29 cellular contexts compared by ENCODE assay signal in the genomic region with DNA sequence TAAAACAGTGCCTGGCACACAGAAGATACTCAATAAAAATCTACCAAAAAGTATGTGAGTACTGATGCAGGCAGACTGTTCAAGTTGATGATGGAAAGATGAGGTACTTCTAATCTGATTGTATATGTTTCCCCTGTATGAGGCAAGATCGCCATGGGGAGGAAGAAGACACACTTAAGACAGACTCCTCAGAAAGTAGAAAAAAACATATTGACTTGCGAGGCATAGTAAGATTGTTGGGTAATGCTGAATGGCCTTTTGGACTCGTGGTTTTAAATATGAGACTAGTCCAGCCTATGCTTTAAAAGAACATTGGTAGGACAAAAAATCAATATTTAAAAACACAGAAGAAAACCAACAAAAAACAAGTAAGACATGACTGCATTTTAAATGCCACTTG.
A peak's percentile ranks its signal among the peaks of the same experiment; 100 is the strongest.
DNase-seq lines count a peak whose midpoint lies in the region; ATAC-seq and TF ChIP-seq lines count a peak whose summit lies in the region.
"Had no signal": no experiment of that assay in that cellular context is flagged by ENCODE, and none has a peak within 500 bp of the region (broad histone marks: within the 10 kb centered on the region; RNA-seq: fewer than 3 reads in every experiment).

No MANE protein-coding gene starts in this region.

- peak overlapping the region; percentile 49 for H3K27ac ChIP-seq in SJSA1
- H3K27ac ChIP-seq in mesenchymal stem cell (ENCODE audit: low read length, poor library complexity, severe bottlenecking), result peak overlapping the region; percentile 3
- H3K27ac ChIP-seq: adrenal gland, breast epithelium had no signal

- no peak for ATAC-seq in GM21529 (IDR thresholded peaks at IDR 0.05; ENCODE audit: unreplicated experiment)
- no peak for ATAC-seq in HG03469 (IDR thresholded peaks at IDR 0.05; ENCODE audit: unreplicated experiment)
- ATAC-seq: naive thymus-derived CD8-positive, alpha-beta T cell; stimulated activated naive B cell treated with anti-CD40 and anti-IgM and Interleukin-4, amounts not matched to agents 10 μg/mL and 1 μg/mL and 100 μg/mL, for 72 hours had no signal

- no peak overlapping the region for H4K8ac ChIP-seq in mesenchymal stem cell (ENCODE audit: low read length)

- H2BK120ac ChIP-seq in mesenchymal stem cell (ENCODE audit: low read depth, low read length), result no peak overlapping the region

- no peak overlapping the region for H3K9ac ChIP-seq in mesenchymal stem cell (ENCODE audit: low read length)
- H3K9ac ChIP-seq: SK-N-SH had no signal

- H3K23ac ChIP-seq in mesenchymal stem cell (ENCODE audit: low read length in 2 of 2), result no peak overlapping the region

- H2AFZ ChIP-seq in mesenchymal stem cell (ENCODE audit: low read depth, low read length), result no peak overlapping the region

- peaks cover 27% of the 10 kb centered on the region for H3K4me1 ChIP-seq in SJSA1 (replicated peaks)
- peaks cover 5% of the 10 kb centered on the region for H3K4me1 ChIP-seq in mesenchymal stem cell (ENCODE audit: control insufficient read depth, insufficient read depth, low read depth, low read length)
- H3K4me1 ChIP-seq: adrenal gland, breast epithelium had no signal

- no peak overlapping the region for H3K14ac ChIP-seq in mesenchymal stem cell (ENCODE audit: low read length in 2 of 2)

- H2AK5ac ChIP-seq in mesenchymal stem cell (ENCODE audit: low read length, severe bottlenecking), result no peak overlapping the region

- peak overlapping the region in 1 of 2 experiments; percentile 48 for H3K18ac ChIP-seq in mesenchymal stem cell (ENCODE audit: low read depth in 1 of 2, low read length in 2 of 2)

- peaks cover 15% of the 10 kb centered on the region for H3K36me3 ChIP-seq in SJSA1
- H3K36me3 ChIP-seq in mesenchymal stem cell (ENCODE audit: control insufficient read depth in 1 of 2, insufficient read depth in 2 of 2, low read depth in 1 of 2, low read length in 2 of 2), result peaks cover 3 to 60% of the 10 kb centered on the region in 2 experiments
- H3K36me3 ChIP-seq: adrenal gland, breast epithelium had no signal

- DNase-seq in AG10803 (ENCODE audit: low read depth), result peak; percentile 30
- no peak for DNase-seq in SJSA1 (ENCODE audit: low read depth in 1 of 2, low spot score in 2 of 2)
- DNase-seq in fibroblast of gingiva (ENCODE audit: low read depth), result peak; percentile 58
- DNase-seq in mesenchymal stem cell, result peak; percentile 94
- no peak for DNase-seq in activated CD4-positive, alpha-beta T cell treated with anti-CD3 and anti-CD28 coated beads, Interleukin-2, amount 50 U/mL, for 4 hours
- DNase-seq in Kasumi-1 (lab: John Stamatoyannopoulos, UW), result no peak
- DNase-seq: activated CD4-positive, alpha-beta memory T cell treated with anti-CD3 and anti-CD28 coated beads, Interleukin-2, amount 10 ng/mL, durations not matched to agents 7 days and 5 days; activated CD4-positive, CD25-positive, alpha-beta regulatory T cell treated with anti-CD3 and anti-CD28 coated beads, Interleukin-2, amount 50 U/mL, for 72 hours; activated CD8-positive, alpha-beta memory T cell treated with anti-CD3 and anti-CD28 coated beads, Interleukin-2, amount 50 U/mL, for 4 hours; activated naive CD4-positive, alpha-beta T cell treated with anti-CD3 and anti-CD28 coated beads for 36 hours; adrenal gland; C1 segment of cervical spinal cord; Caco-2; DMS79; GDM1; head of caudate nucleus; naive thymus-derived CD8-positive, alpha-beta T cell; NCI-H1105 treated with DMSO at 0.1 percent for 48 hours; NCI-H187 treated with DMSO at 0.1 percent for 48 hours; NCI-H2171 treated with DMSO at 0.1 percent for 48 hours; NCI-H524; OCI-M1; SK-N-SH; stimulated activated naive B cell treated with anti-CD40 and anti-IgM and Interleukin-4, amounts not matched to agents 10 μg/mL and 1 μg/mL and 100 μg/mL, for 72 hours; substantia nigra; trophoblast cell had no signal

- H2BK5ac ChIP-seq in mesenchymal stem cell (ENCODE audit: low read depth, low read length, poor library complexity, severe bottlenecking), result no peak overlapping the region

- no peak overlapping the region for H2BK15ac ChIP-seq in mesenchymal stem cell (ENCODE audit: low read depth, poor library complexity, severe bottlenecking)

- TF ChIP-seq CTCF in AG10803 (conservative IDR thresholded peaks at IDR 0.05; ENCODE audit: low read length), result no peak

- H4K91ac ChIP-seq in mesenchymal stem cell (ENCODE audit: low read length), result no peak overlapping the region

- no peak overlapping the region for H2BK12ac ChIP-seq in mesenchymal stem cell (ENCODE audit: low read length in 2 of 2)

- 40% methylated on average over 1 of the region's 3 CpGs for WGBS in mesenchymal stem cell

- peaks cover 1% of the 10 kb centered on the region for H3K79me1 ChIP-seq in mesenchymal stem cell (replicated peaks; ENCODE audit: low read length, poor library complexity, severe bottlenecking)

- H3K9me3 ChIP-seq in SJSA1 (replicated peaks) (no peaks in the 10 kb centered on the region), mesenchymal stem cell (ENCODE audit: control insufficient read depth, low read length) (no peaks in the 10 kb centered on the region)
- H3K9me3 ChIP-seq: adrenal gland, breast epithelium, SK-N-SH had no signal

- H3K4me2 ChIP-seq in mesenchymal stem cell (ENCODE audit: low read length, poor library complexity, severe bottlenecking), result no peak overlapping the region
- H3K4me2 ChIP-seq: SK-N-SH had no signal

- H3K4me3 ChIP-seq in AG10803 (ENCODE audit: low read length) (no peak overlapping the region), SJSA1 (no peak overlapping the region), mesenchymal stem cell (ENCODE audit: insufficient read depth in 1 of 2, low read depth in 1 of 2, low read length in 2 of 2) (no peak overlapping the region)
- H3K4me3 ChIP-seq: adrenal gland, breast epithelium had no signal

- no peaks in the 10 kb centered on the region for H3K27me3 ChIP-seq in SJSA1 (replicated peaks)
- no peaks in the 10 kb centered on the region for H3K27me3 ChIP-seq in mesenchymal stem cell (ENCODE audit: control insufficient read depth in 1 of 2, insufficient read depth in 1 of 2, low read length in 2 of 2)
- H3K27me3 ChIP-seq: adrenal gland, breast epithelium had no signal

- H3K4ac ChIP-seq in mesenchymal stem cell (ENCODE audit: low read depth in 1 of 2, low read length in 2 of 2), result no peak overlapping the region

Comparison
In these comparisons a context has a peak if more than half of its experiments do, and no peak if none do; other contexts are left out.
1. DNase-seq: peak in AG10803 (single experiment), fibroblast of gingiva (single experiment) and mesenchymal stem cell (single experiment); none in SJSA1 (0 of 2), activated CD4-positive, alpha-beta T cell treated with anti-CD3 and anti-CD28 coated beads, Interleukin-2, amount 50 U/mL, for 4 hours (0 of 2) and Kasumi-1 (0 of 2).